Comparison of ENCODE assay signal across 18 cellular contexts in the genomic region with DNA sequence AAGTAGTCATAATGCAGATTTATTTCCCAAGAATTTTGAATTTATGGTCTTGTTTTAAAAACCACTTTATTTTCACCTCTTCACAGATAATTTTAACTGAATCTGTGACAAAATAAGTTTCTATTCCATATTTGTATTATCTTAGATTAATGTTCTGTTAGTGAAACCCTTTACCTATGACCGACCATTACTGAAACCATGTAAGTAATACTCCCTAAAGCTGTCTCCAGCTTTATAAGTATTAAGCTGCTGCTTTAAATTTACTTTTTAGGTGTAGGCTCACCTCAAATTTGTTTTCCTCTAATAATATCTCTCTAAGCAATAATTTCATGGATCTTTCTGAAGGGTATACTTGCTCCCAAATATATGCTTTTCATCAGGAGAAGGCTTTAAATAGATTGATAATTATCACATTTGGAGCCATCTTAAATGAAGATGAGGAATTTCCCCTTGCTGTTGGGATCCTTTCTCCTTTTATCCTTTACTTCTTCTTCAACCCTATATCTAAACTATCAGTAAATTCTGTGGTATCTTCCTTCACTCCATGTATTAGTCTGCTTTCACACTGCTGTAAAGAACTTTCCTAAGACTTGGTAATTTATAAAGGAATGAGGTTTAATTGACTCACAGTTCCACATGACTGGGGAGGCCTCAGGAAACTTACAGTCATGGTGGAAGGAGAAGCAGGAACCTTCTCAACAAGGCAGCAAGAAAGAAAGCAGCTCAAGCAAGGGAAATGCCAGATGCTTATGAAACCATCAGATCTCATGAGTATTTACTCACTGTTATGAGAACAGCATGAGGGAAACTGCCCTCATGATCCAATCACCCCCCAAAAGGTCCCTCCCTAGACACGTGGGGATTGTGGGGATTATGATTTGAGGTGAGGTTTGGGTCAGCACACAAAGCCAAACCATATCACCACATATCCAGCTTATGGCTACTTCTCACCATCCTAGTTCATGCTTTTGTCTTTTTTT.
DNase-seq lines count a peak whose midpoint lies in the region; ATAC-seq and TF ChIP-seq lines count a peak whose summit lies in the region.
"Had no signal": no experiment of that assay in that cellular context is flagged by ENCODE, and none has a peak within 500 bp of the region (broad histone marks: within the 10 kb centered on the region; RNA-seq: fewer than 3 reads in every experiment).

No MANE protein-coding gene starts in this region.

- TF ChIP-seq POLR2A in upper lobe of left lung (IDR thresholded peaks at IDR 0.05) (no peak), Peyer's patch (IDR thresholded peaks at IDR 0.05) (no peak)

- H3K27ac ChIP-seq in upper lobe of left lung (no peak overlapping the region), Peyer's patch (no peak overlapping the region)
- H3K27ac ChIP-seq: 22Rv1, esophagus muscularis mucosa, testis had no signal

- TF ChIP-seq EP300 in upper lobe of left lung (IDR thresholded peaks at IDR 0.05) = no peak

- H3K4me1 ChIP-seq in upper lobe of left lung = peaks cover 0 to 2% (median 0%) of the 10 kb centered on the region in 4 donors
- H3K4me1 ChIP-seq in Peyer's patch = no peaks in the 10 kb centered on the region
- H3K4me1 ChIP-seq: testis had no signal

- H3K4me3 ChIP-seq in upper lobe of left lung (no peak overlapping the region), Peyer's patch (no peak overlapping the region)
- H3K4me3 ChIP-seq: esophagus muscularis mucosa, testis had no signal

- H3K36me3 ChIP-seq in upper lobe of left lung (no peaks in the 10 kb centered on the region), Peyer's patch (no peaks in the 10 kb centered on the region)
- H3K36me3 ChIP-seq: esophagus muscularis mucosa had no signal

- H3K27me3 ChIP-seq in upper lobe of left lung (no peaks in the 10 kb centered on the region), Peyer's patch (no peaks in the 10 kb centered on the region)
- H3K27me3 ChIP-seq: esophagus muscularis mucosa, testis had no signal

- DNase-seq in NCI-H82 (lab: John Stamatoyannopoulos, UW) (peak; percentile 26), NCI-H82 treated with DMSO at 0.1 percent for 48 hours (lab: John Stamatoyannopoulos, UW; ENCODE audit: unreplicated experiment) (no peak), stromal cell of bone marrow (ENCODE audit: low read depth) (peak; percentile 27), upper lobe of left lung (no peak), Peyer's patch (no peak), NAMALWA (ENCODE audit: low spot score) (no peak)
- DNase-seq: activated CD4-positive, CD25-positive, alpha-beta regulatory T cell; activated T-cell treated with anti-CD3 and anti-CD28 coated beads, Interleukin-2, amount 50 U/mL, for 1 hour; CD4-positive, alpha-beta T cell; GDM1; NCI-H1105; PC-3; SW 1271; testis had no signal

- WGBS in upper lobe of left lung, 2 donors = 84% methylated on average over 2 of the region's 2 CpGs

- H3K9me3 ChIP-seq in upper lobe of left lung (no peaks in the 10 kb centered on the region), Peyer's patch (no peaks in the 10 kb centered on the region)
- H3K9me3 ChIP-seq: esophagus muscularis mucosa, testis had no signal

- TF ChIP-seq CTCF in upper lobe of left lung (IDR thresholded peaks at IDR 0.05) (no peak), Peyer's patch (IDR thresholded peaks at IDR 0.05) (no peak)

- ATAC-seq in HG02571 (IDR thresholded peaks at IDR 0.05; ENCODE audit: unreplicated experiment) (peak; percentile 62), HG03432 (IDR thresholded peaks at IDR 0.05; ENCODE audit: unreplicated experiment) (peak; percentile 61), upper lobe of left lung (ENCODE audit: low FRiP score in 2 of 2) (no peak)
- ATAC-seq: PC-3 had no signal

Comparison
In these comparisons a context has a peak if more than half of its experiments do, and no peak if none do; other contexts are left out.
1. DNase-seq: peak in NCI-H82 (single experiment) and stromal cell of bone marrow (single experiment); none in NCI-H82 treated with DMSO at 0.1 percent for 48 hours (single experiment), upper lobe of left lung (0 of 2), Peyer's patch (0 of 3) and NAMALWA (single experiment).
2. ATAC-seq: peak in HG02571 (single experiment) and HG03432 (single experiment); none in upper lobe of left lung (0 of 2).